ENCODE assay signal across 23 cellular contexts in genomic region chr7:156031679-156032478, GRCh38.
"Had no signal": no experiment of that assay in that cellular context is flagged by ENCODE, and none has a peak within 500 bp of the region (broad histone marks: within the 10 kb centered on the region; RNA-seq: fewer than 3 reads in every experiment).

No MANE protein-coding gene starts in this region.

- H3K36me3 ChIP-seq: Peyer's patch, SJSA1 had no signal

- H3K27me3 Mint-ChIP-seq: activated naive CD8-positive, alpha-beta T cell treated with anti-CD3 and anti-CD28 coated beads, Interleukin-2, amount 50 U/mL, for 24 hours; activated T-cell treated with anti-CD3 and anti-CD28 coated beads, Interleukin-2, amount 50 U/mL, for 24 hours had no signal

- H3K4me1 ChIP-seq: Peyer's patch, SJSA1 had no signal

- H3K27me3 ChIP-seq: Peyer's patch had no signal

- H3K27ac Mint-ChIP-seq: activated naive CD4-positive, alpha-beta T cell treated with anti-CD3 and anti-CD28 coated beads, Interleukin-2, amount 50 U/mL, for 24 hours; activated naive CD8-positive, alpha-beta T cell treated with anti-CD3 and anti-CD28 coated beads, Interleukin-2, amount 50 U/mL, for 24 hours; activated T-cell treated with anti-CD3 and anti-CD28 coated beads, Interleukin-2, amount 50 U/mL, for 24 hours; activated T-helper 1 cell treated with anti-CD3 and anti-CD28 coated beads, Interleukin-12 subunit alpha, Interleukin-12 subunit beta, Interleukin-2, Interleukin-4 antibody, amounts not matched to agents 30 ng/mL and 10 ng/mL and 1 ng/mL, durations not matched to agents 14 hours and 24 hours and 36 hours; brain had no signal

- H3K4me3 Mint-ChIP-seq: activated naive CD4-positive, alpha-beta T cell treated with anti-CD3 and anti-CD28 coated beads, Interleukin-2, amount 50 U/mL, for 24 hours; activated naive CD8-positive, alpha-beta T cell treated with anti-CD3 and anti-CD28 coated beads, Interleukin-2, amount 50 U/mL, for 24 hours; activated T-cell treated with anti-CD3 and anti-CD28 coated beads, Interleukin-2, amount 50 U/mL, for 24 hours; activated T-helper 1 cell treated with anti-CD3 and anti-CD28 coated beads, Interleukin-12 subunit alpha, Interleukin-12 subunit beta, Interleukin-2, Interleukin-4 antibody, amounts not matched to agents 30 ng/mL and 10 ng/mL and 1 ng/mL, durations not matched to agents 14 hours and 24 hours and 36 hours; brain had no signal

- H3K9me3 ChIP-seq: Peyer's patch, SJSA1 had no signal

- DNase-seq: activated CD4-positive, alpha-beta T cell treated with anti-CD3 and anti-CD28 coated beads for 48 hours; activated CD4-positive, alpha-beta T cell treated with anti-CD3 and anti-CD28 coated beads, Interleukin-2, amount 50 U/mL, for 4 hours; activated CD4-positive, CD25-positive, alpha-beta regulatory T cell treated with anti-CD3 and anti-CD28 coated beads, Interleukin-2, amount 50 U/mL, for 72 hours; activated effector memory CD4-positive, alpha-beta T cell treated with Interleukin-2 at 50 U/mL for 16 hours; activated naive CD4-positive, alpha-beta T cell; activated naive CD8-positive, alpha-beta T cell treated with anti-CD3 and anti-CD28 coated beads, Interleukin-2, amount 50 U/mL, for 24 hours; activated T-cell treated with anti-CD3 and anti-CD28 coated beads, Interleukin-2, amount 50 U/mL, for 24 hours; amniotic stem cell; KG1; NCI-H1092; NCI-H1417; NCI-H1930; NCI-H510A treated with DMSO at 0.1 percent for 48 hours; NCI-H69; Right ventricle myocardium superior; SW 1271 had no signal

- H3K36me3 Mint-ChIP-seq: activated naive CD4-positive, alpha-beta T cell treated with anti-CD3 and anti-CD28 coated beads, Interleukin-2, amount 50 U/mL, for 24 hours; brain; IgD-negative memory B cell had no signal

- H3K4me3 ChIP-seq: Peyer's patch, SJSA1 had no signal

- H3K27ac ChIP-seq: Peyer's patch, RWPE1, SJSA1 had no signal
